Comparison of ENCODE assay signal across 20 cellular contexts in genomic region chr17:82442643-82443464, GRCh38. TPM values are rescaled to one million over a fixed set of nuclear protein-coding genes. Genes with fewer than 3 reads are reported as not detected.
DNase-seq lines count a peak whose midpoint lies in the region; ATAC-seq and TF ChIP-seq lines count a peak whose summit lies in the region.
"Had no signal": no experiment of that assay in that cellular context is flagged by ENCODE, and none has a peak within 500 bp of the region (broad histone marks: within the 10 kb centered on the region; RNA-seq: fewer than 3 reads in every experiment).

No MANE protein-coding gene starts in this region.

- peaks cover 4% of the 10 kb centered on the region for H3K36me3 Mint-ChIP-seq in neural progenitor cell
- peaks cover 3% of the 10 kb centered on the region for H3K36me3 Mint-ChIP-seq in mesothelial cell of epicardium

- POLR2A ChIA-PET in HCT116 (lab: Charles Lee) = no interaction called here

- H3K36me3 ChIP-seq in BLaER1 (peaks cover 71% of the 10 kb centered on the region), HCT116 (ENCODE audit: control insufficient read depth in 1 of 2, insufficient read depth in 2 of 2, low read length in 2 of 2) (peaks cover 0 to 15% of the 10 kb centered on the region in 2 experiments; a peak in 1 of 4 replicates), adrenal gland (replicated peaks in 1 of 2) (peaks cover 0 to 18% of the 10 kb centered on the region in 2 donors), right lobe of liver (peaks cover 0 to 2% (median 0%) of the 10 kb centered on the region in 4 donors), neural progenitor cell (no peaks in the 10 kb centered on the region)

- TF ChIP-seq POLR2A in HCT116 (IDR thresholded peaks at IDR 0.05; ENCODE audit: borderline replicate concordance, extremely low read depth, insufficient read depth, insufficient read length) (no peak), adrenal gland (IDR thresholded peaks at IDR 0.05) (no peak), right lobe of liver (IDR thresholded peaks at IDR 0.05) (no peak)

- H3K9me3 Mint-ChIP-seq in neural progenitor cell = no peaks in the 10 kb centered on the region
- H3K9me3 Mint-ChIP-seq in mesothelial cell of epicardium = no peaks in the 10 kb centered on the region
- H3K9me3 Mint-ChIP-seq: activated CD4-positive, alpha-beta T cell treated with anti-CD3 and anti-CD28 coated beads, Interleukin-2, amount 10 ng/mL, durations not matched to agents 7 days and 5 days; CD8-positive, alpha-beta memory T cell; naive thymus-derived CD8-positive, alpha-beta T cell had no signal

- peaks cover 9% of the 10 kb centered on the region for H3K4me1 Mint-ChIP-seq in neural progenitor cell
- no peaks in the 10 kb centered on the region for H3K4me1 Mint-ChIP-seq in mesothelial cell of epicardium

- DNase-seq in HCT116 (ENCODE audit: low read depth, low spot score) = no peak
- DNase-seq in adrenal gland = peak in 1 of 7 donors; percentile 51
- DNase-seq in right lobe of liver = peak in 2 of 3 donors; percentile 27 to 52
- no peak for DNase-seq in head of caudate nucleus
- DNase-seq in neural progenitor cell (ENCODE audit: low spot score) = no peak
- DNase-seq in mesothelial cell of epicardium (ENCODE audit: low spot score in 2 of 2, unreplicated experiment in 2 of 2) = no peak
- no peak for DNase-seq in LoVo (ENCODE audit: low spot score)
- DNase-seq: activated CD4-positive, alpha-beta T cell treated with anti-CD3 and anti-CD28 coated beads, Interleukin-2, amount 10 ng/mL, durations not matched to agents 7 days and 5 days; activated CD8-positive, alpha-beta memory T cell treated with anti-CD3 and anti-CD28 coated beads, Interleukin-2, amount 50 U/mL, for 4 hours; cortex of kidney; DMS79; Karpas-422; left cardiac atrium; naive thymus-derived CD8-positive, alpha-beta T cell; NCI-H187 treated with DMSO at 0.1 percent for 48 hours; NCI-H748 treated with DMSO at 0.1 percent for 48 hours; SIG-M5; sigmoid colon had no signal

- peaks cover 4% of the 10 kb centered on the region for H3F3A ChIP-seq in neural progenitor cell (ENCODE audit: low read depth)

- no peak overlapping the region for H3K4me3 Mint-ChIP-seq in neural progenitor cell
- no peak overlapping the region for H3K4me3 Mint-ChIP-seq in mesothelial cell of epicardium
- H3K4me3 Mint-ChIP-seq: activated CD4-positive, alpha-beta T cell treated with anti-CD3 and anti-CD28 coated beads, Interleukin-2, amount 10 ng/mL, durations not matched to agents 7 days and 5 days; CD8-positive, alpha-beta memory T cell; naive thymus-derived CD8-positive, alpha-beta T cell had no signal

- CTCF ChIA-PET in HCT116 (lab: Charles Lee) = no interaction called here

- H3K27me3 ChIP-seq in BLaER1 = no peaks in the 10 kb centered on the region
- H3K27me3 ChIP-seq in HCT116 (ENCODE audit: insufficient read depth, low read length) = no peaks in the 10 kb centered on the region
- no peaks in the 10 kb centered on the region for H3K27me3 ChIP-seq in adrenal gland
- no peaks in the 10 kb centered on the region for H3K27me3 ChIP-seq in right lobe of liver
- no peaks in the 10 kb centered on the region for H3K27me3 ChIP-seq in neural progenitor cell
- H3K27me3 ChIP-seq: sigmoid colon had no signal

- 74 to 78% (median 77%) methylated on average over 13 to 28 of the region's 28 CpGs for WGBS in adrenal gland, 4 donors
- 76% methylated on average over 10 of the region's 28 CpGs for WGBS in right lobe of liver (ENCODE audit: insufficient coverage, low coverage, low lambda C conversion rate, missing lambda C conversion rate)

- H3K9ac ChIP-seq in BLaER1 (peak overlapping the region; percentile 15), HCT116 (ENCODE audit: low read length) (no peak overlapping the region), neural progenitor cell (no peak overlapping the region)

- H4K20me1 ChIP-seq in BLaER1 (peaks cover 60% of the 10 kb centered on the region), HCT116 (ENCODE audit: insufficient read depth) (no peaks in the 10 kb centered on the region), neural progenitor cell (ENCODE audit: low read depth) (peaks cover 3% of the 10 kb centered on the region)

- TF ChIP-seq RAD21 in HCT116 (IDR thresholded peaks at IDR 0.05; ENCODE audit: low read depth) = no peak

- H3K27ac Mint-ChIP-seq in neural progenitor cell (no peak overlapping the region), mesothelial cell of epicardium (no peak overlapping the region)
- H3K27ac Mint-ChIP-seq: activated CD4-positive, alpha-beta T cell treated with anti-CD3 and anti-CD28 coated beads, Interleukin-2, amount 10 ng/mL, durations not matched to agents 7 days and 5 days had no signal

- peak overlapping the region; percentile 49 for H3K27ac ChIP-seq in BLaER1
- H3K27ac ChIP-seq in HCT116 (ENCODE audit: low read depth, low read length) = no peak overlapping the region
- H3K27ac ChIP-seq in adrenal gland = peak overlapping the region in 3 of 5 donors; percentile 72 to 91 (median 76)
- no peak overlapping the region for H3K27ac ChIP-seq in right lobe of liver
- no peak overlapping the region for H3K27ac ChIP-seq in neural progenitor cell
- H3K27ac ChIP-seq: sigmoid colon had no signal

- H3K4me3 ChIP-seq in BLaER1 (peak overlapping the region; percentile 36), HCT116 (replicated peaks in 1 of 2; ENCODE audit: low read depth in 1 of 2, low read length in 2 of 2) (no peak overlapping the region), adrenal gland (no peak overlapping the region), right lobe of liver (no peak overlapping the region), neural progenitor cell (no peak overlapping the region)
- H3K4me3 ChIP-seq: sigmoid colon had no signal

- H3K79me2 ChIP-seq in HCT116 (ENCODE audit: insufficient read depth, low read length) (no peaks in the 10 kb centered on the region), neural progenitor cell (ENCODE audit: low read depth) (peaks cover 5% of the 10 kb centered on the region)

- TF ChIP-seq CTCF in HCT116 (IDR thresholded peaks at IDR 0.05 in 2 of 3, conservative IDR thresholded peaks at IDR 0.05 in 1 of 3; ENCODE audit: borderline replicate concordance in 1 of 3, insufficient read depth in 1 of 3, low read depth in 2 of 3, low read length in 2 of 3) (no peak), adrenal gland (IDR thresholded peaks at IDR 0.05) (no peak), right lobe of liver (IDR thresholded peaks at IDR 0.05) (no peak), neural progenitor cell (IDR thresholded peaks at IDR 0.05) (no peak), mesothelial cell of epicardium (IDR thresholded peaks at IDR 0.05; ENCODE audit: unreplicated experiment) (no peak)

- intact Hi-C loops in HCT116 (cut with micrococcal nuclease) = no loop called here
- intact Hi-C loops in adrenal gland (cut with DNase I) = no loop called here
- intact Hi-C loops in right lobe of liver (cut with DNase I) = no loop called here
- intact Hi-C loops in head of caudate nucleus (cut with DNase I) = no loop called here

- ATAC-seq in HCT116 = no peak
- ATAC-seq in right lobe of liver = no peak
- ATAC-seq: naive thymus-derived CD8-positive, alpha-beta T cell had no signal

- H3K4me2 ChIP-seq in BLaER1 (peak overlapping the region; percentile 98), HCT116 (ENCODE audit: low read length) (no peak overlapping the region), neural progenitor cell (no peak overlapping the region)

- H2AFZ ChIP-seq in HCT116 (ENCODE audit: low read depth, low read length, poor library complexity, severe bottlenecking) = no peak overlapping the region
- no peak overlapping the region for H2AFZ ChIP-seq in neural progenitor cell (replicated peaks)

- TSS peak; percentile 33 for BruUV-seq in HCT116 (replicated peaks; lab: Mats Ljungman, UMichigan)

- no peaks in the 10 kb centered on the region for H3K9me3 ChIP-seq in BLaER1
- H3K9me3 ChIP-seq in HCT116 (ENCODE audit: control insufficient read depth in 1 of 2, insufficient read depth in 1 of 2, low read depth in 1 of 2, low read length in 2 of 2) = no peaks in the 10 kb centered on the region
- H3K9me3 ChIP-seq in adrenal gland (replicated peaks in 1 of 3) = no peaks in the 10 kb centered on the region
- H3K9me3 ChIP-seq in right lobe of liver = no peaks in the 10 kb centered on the region
- H3K9me3 ChIP-seq in neural progenitor cell (ENCODE audit: low read depth) = no peaks in the 10 kb centered on the region
- H3K9me3 ChIP-seq: sigmoid colon had no signal

- no peaks in the 10 kb centered on the region for H3K9me2 ChIP-seq in HCT116 (ENCODE audit: insufficient read depth)

- RAD21 ChIA-PET in HCT116 (lab: Charles Lee; ENCODE audit: low non-redundant PET in 1 of 2, low total read pairs in 2 of 2, uncharacterized antibody in 2 of 2, unreplicated experiment in 2 of 2) = no interaction called here

- H3K4me1 ChIP-seq in BLaER1 = peaks cover 100% of the 10 kb centered on the region
- H3K4me1 ChIP-seq in HCT116 (ENCODE audit: control insufficient read depth in 1 of 2, insufficient read depth in 2 of 2, low read length in 2 of 2) = no peaks in the 10 kb centered on the region
- H3K4me1 ChIP-seq in adrenal gland (replicated peaks in 1 of 2) = peaks cover 20 to 25% of the 10 kb centered on the region in 2 donors
- peaks cover 0 to 30% (median 14%) of the 10 kb centered on the region in 4 donors for H3K4me1 ChIP-seq in right lobe of liver
- no peaks in the 10 kb centered on the region for H3K4me1 ChIP-seq in neural progenitor cell

- H3K27me3 Mint-ChIP-seq in neural progenitor cell (ENCODE audit: insufficient read depth, low read depth) = peaks cover 6% of the 10 kb centered on the region
- H3K27me3 Mint-ChIP-seq in mesothelial cell of epicardium (ENCODE audit: low read depth) = no peaks in the 10 kb centered on the region
- H3K27me3 Mint-ChIP-seq: activated CD4-positive, alpha-beta T cell treated with anti-CD3 and anti-CD28 coated beads, Interleukin-2, amount 10 ng/mL, durations not matched to agents 7 days and 5 days; CD8-positive, alpha-beta memory T cell; naive thymus-derived CD8-positive, alpha-beta T cell had no signal

RNA-seq across cellular contexts. Expression of gene CYBC1, which starts 7.7 kb away (rescaled TPM):
- 95.4 TPM for total RNA-seq in HCT116 (2021; ENCODE audit: unreplicated experiment)
- 76.0 and 79.8 TPM in 2 replicates for polyA plus RNA-seq in HCT116 (2012)
- total RNA-seq in adrenal gland = 100 to 1,000 TPM in 3 of 8 donors, 10 to 100 TPM in 5; 53.7 to 160 (median 88.2) TPM
- 10 to 100 TPM; 38.9 to 73.9 (median 61.2) TPM for polyA plus RNA-seq in adrenal gland
- total RNA-seq in right lobe of liver = 10 to 100 TPM; 29.4 to 82.4 (median 46.4) TPM
- 75.1 and 87.9 TPM in 2 replicates for total RNA-seq in neural progenitor cell (ENCODE audit: low replicate concordance)
- 86.7 to 93.0 TPM (median 88.1 TPM) in 3 replicates for total RNA-seq in mesothelial cell of epicardium

RNA-seq across cellular contexts. Expression of gene NARF, which starts 15.7 kb away (rescaled TPM):
- total RNA-seq in HCT116 (2021; ENCODE audit: unreplicated experiment) (91.8 TPM), adrenal gland (10 to 100 TPM; 21.8 to 65.6 (median 55.1) TPM), right lobe of liver (10 to 100 TPM in 5 of 6 experiments, 1 to 10 TPM in 1; 9.3 to 48.6 (median 21.8) TPM), neural progenitor cell (ENCODE audit: low replicate concordance) (154 and 166 TPM in 2 replicates), mesothelial cell of epicardium (116 to 123 TPM (median 122 TPM) in 3 replicates)
- 191 and 192 TPM in 2 replicates for polyA plus RNA-seq in HCT116 (2012)
- polyA plus RNA-seq in adrenal gland = 100 to 1,000 TPM in 2 of 3 donors, 10 to 100 TPM in 1; 26.3 to 198 (median 116) TPM

RNA-seq across cellular contexts. Expression of gene OGFOD3, which starts 24.5 kb away (rescaled TPM):
- total RNA-seq in HCT116 (2021; ENCODE audit: unreplicated experiment) (53.6 TPM), adrenal gland (100 to 1,000 TPM in 1 of 8 donors, 10 to 100 TPM in 7; 38.7 to 131 (median 56.8) TPM), right lobe of liver (10 to 100 TPM; 13.5 to 23.4 (median 16.2) TPM), neural progenitor cell (ENCODE audit: low replicate concordance) (26.8 and 34.2 TPM in 2 replicates), mesothelial cell of epicardium (36.6 to 40.3 TPM (median 39.3 TPM) in 3 replicates)
- 58.9 and 66.1 TPM in 2 replicates for polyA plus RNA-seq in HCT116 (2012)
- 10 to 100 TPM; 17.9 to 39.8 (median 34.1) TPM for polyA plus RNA-seq in adrenal gland

RNA-seq across cellular contexts. Expression of gene HEXD, which starts 24.7 kb away (rescaled TPM):
- 45.2 TPM for total RNA-seq in HCT116 (2021; ENCODE audit: unreplicated experiment)
- 30.8 and 32.6 TPM in 2 replicates for polyA plus RNA-seq in HCT116 (2012)
- total RNA-seq in adrenal gland = 100 to 1,000 TPM in 1 of 8 donors, 10 to 100 TPM in 7; 16.2 to 104 (median 43.8) TPM
- 100 to 1,000 TPM in 2 of 3 donors, 1 to 10 TPM in 1; 8.9 to 292 (median 198) TPM for polyA plus RNA-seq in adrenal gland
- 10 to 100 TPM in 5 of 6 experiments, 1 to 10 TPM in 1; 9.6 to 30.4 (median 20.2) TPM for total RNA-seq in right lobe of liver
- 22.3 and 41.8 TPM in 2 replicates for total RNA-seq in neural progenitor cell (ENCODE audit: low replicate concordance)
- total RNA-seq in mesothelial cell of epicardium = 75.3 to 82.8 TPM (median 76.3 TPM) in 3 replicates

Comparison
In these comparisons a context has a peak if more than half of its experiments do, and no peak if none do; other contexts are left out.
1. H3K27ac ChIP-seq: peak in BLaER1 (single experiment) and adrenal gland (3 of 5); none in HCT116 (single experiment), right lobe of liver (0 of 3) and neural progenitor cell (single experiment).
2. DNase-seq: peak in right lobe of liver (2 of 3); none in HCT116 (single experiment), head of caudate nucleus (0 of 42), neural progenitor cell (single experiment), mesothelial cell of epicardium (0 of 2) and LoVo (single experiment).